Comparison of ENCODE assay signal across 1 cellular context in genomic region chr17:76130473-76130872, GRCh38.
TF ChIP-seq lines count a peak whose summit lies in the region.

No MANE protein-coding gene starts in this region.

TF ChIP-seq in H1, 55 proteins besides CTCF, POLR2A, EP300 and RAD21:
- no peak for TF ChIP-seq GABPA (IDR thresholded peaks at IDR 0.05; ENCODE audit: borderline replicate concordance, insufficient read depth, low read length)
- no peak for TF ChIP-seq RFX5 (IDR thresholded peaks at IDR 0.05; ENCODE audit: borderline replicate concordance, low read depth, low read length)
- no peak for TF ChIP-seq JUND (IDR thresholded peaks at IDR 0.05; ENCODE audit: low read length)
- TF ChIP-seq NANOG (IDR thresholded peaks at IDR 0.05; ENCODE audit: insufficient read depth, low read depth, low read length, poor library complexity, severe bottlenecking), result no peak
- TF ChIP-seq BRCA1 (IDR thresholded peaks at IDR 0.05; ENCODE audit: low read depth, low read length), result no peak
- no peak for TF ChIP-seq MAFK (IDR thresholded peaks at IDR 0.05; ENCODE audit: low read depth, low read length)
- no peak for TF ChIP-seq EGR1 (IDR thresholded peaks at IDR 0.05; ENCODE audit: borderline replicate concordance, low read depth, low read length)
- TF ChIP-seq EZH2 (IDR thresholded peaks at IDR 0.05; ENCODE audit: low read depth, low read length, severe bottlenecking), result no peak
- no peak for TF ChIP-seq NRF1 (IDR thresholded peaks at IDR 0.05; ENCODE audit: low read depth, low read length)
- TF ChIP-seq CTBP2 (IDR thresholded peaks at IDR 0.05; ENCODE audit: borderline replicate concordance, insufficient read depth, insufficient read length, low read length), result no peak
